ENCODE assay signal across 8 cellular contexts in the genomic region with DNA sequence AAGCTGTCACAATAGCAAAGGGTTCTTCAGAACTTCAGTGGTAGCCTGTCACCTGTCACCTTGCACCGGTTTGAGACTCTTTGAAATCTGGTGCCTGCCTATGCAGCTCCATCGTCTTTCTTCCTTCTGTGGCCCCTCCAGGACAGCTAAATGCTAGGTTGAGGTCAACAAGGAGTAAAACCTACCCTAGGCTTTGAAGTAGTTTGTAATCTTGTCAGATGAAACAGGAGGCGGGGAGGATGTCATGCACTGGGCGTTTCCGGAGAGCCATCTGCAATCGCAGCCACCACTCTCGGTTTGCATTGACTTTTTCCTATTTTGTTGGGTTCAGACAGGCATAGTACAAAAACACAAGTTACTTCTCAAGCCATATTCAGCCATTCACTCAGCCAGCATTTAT.
A peak's percentile ranks its signal among the peaks of the same experiment; 100 is the strongest.
DNase-seq lines count a peak whose midpoint lies in the region; ATAC-seq and TF ChIP-seq lines count a peak whose summit lies in the region.
"Had no signal": no experiment of that assay in that cellular context is flagged by ENCODE, and none has a peak within 500 bp of the region (broad histone marks: within the 10 kb centered on the region; RNA-seq: fewer than 3 reads in every experiment).

No MANE protein-coding gene starts in this region.

- WGBS in prostate gland = 84% methylated on average over 7 of the region's 7 CpGs

- peaks cover 72 to 97% (median 92%) of the 10 kb centered on the region in 3 donors for H3K4me1 Mint-ChIP-seq in naive B cell

- H3K9me3 ChIP-seq in MM.1S (replicated peaks; ENCODE audit: insufficient read depth, low read length) (no peaks in the 10 kb centered on the region), Peyer's patch (no peaks in the 10 kb centered on the region), prostate gland (no peaks in the 10 kb centered on the region)

- H3K9me3 Mint-ChIP-seq in naive B cell = peaks cover 0 to 9% (median 7%) of the 10 kb centered on the region in 7 donors

- H3K4me1 ChIP-seq in MM.1S (ENCODE audit: low read length) (no peaks in the 10 kb centered on the region), Peyer's patch (peaks cover 0 to 4% (median 0%) of the 10 kb centered on the region in 4 donors), prostate gland (replicated peaks) (no peaks in the 10 kb centered on the region)

- H3K9me2 ChIP-seq in MM.1S (replicated peaks; ENCODE audit: insufficient read depth, low read length) = no peaks in the 10 kb centered on the region

- peak overlapping the region; percentile 51 for H3K4me2 ChIP-seq in MM.1S (ENCODE audit: low read depth, low read length)

- H3K79me2 ChIP-seq in MM.1S (ENCODE audit: low read length) = no peaks in the 10 kb centered on the region

- intact Hi-C loops in prostate gland (cut with DNase I) = loop anchor here (2.0 to 10.0 kb wide), 3 partner anchors 854 to 1144 kb away; a partner anchor contains a TSS

- ATAC-seq in GM18873 (IDR thresholded peaks at IDR 0.05; ENCODE audit: low FRiP score, unreplicated experiment) (peak; percentile 42), GM21723 (IDR thresholded peaks at IDR 0.05; ENCODE audit: unreplicated experiment) (peak; percentile 44), naive B cell (ENCODE audit: low read depth in 2 of 2) (peak in 1 of 2 donors; percentile 19)

- peak overlapping the region in 3 of 6 donors; percentile 4 to 31 (median 28) for H3K27ac Mint-ChIP-seq in naive B cell
- H3K27ac Mint-ChIP-seq: mesothelial cell of epicardium had no signal

- no peaks in the 10 kb centered on the region for H3K27me3 Mint-ChIP-seq in naive B cell

- H3K9ac ChIP-seq in MM.1S (ENCODE audit: low read length) = no peak overlapping the region

- peak overlapping the region; percentile 13 for H3K4me3 ChIP-seq in MM.1S (ENCODE audit: low read length)
- H3K4me3 ChIP-seq in Peyer's patch = no peak overlapping the region
- no peak overlapping the region for H3K4me3 ChIP-seq in prostate gland

- H3K36me3 Mint-ChIP-seq in naive B cell = peaks cover 0 to 10% of the 10 kb centered on the region in 2 donors

- H3K36me3 ChIP-seq in MM.1S (replicated peaks; ENCODE audit: insufficient read depth, low read length) (no peaks in the 10 kb centered on the region), Peyer's patch (no peaks in the 10 kb centered on the region), prostate gland (no peaks in the 10 kb centered on the region)

- no peak for TF ChIP-seq CTCF in MM.1S (IDR thresholded peaks at IDR 0.05; ENCODE audit: low read length)
- no peak for TF ChIP-seq CTCF in Peyer's patch (IDR thresholded peaks at IDR 0.05)
- no peak for TF ChIP-seq CTCF in prostate gland (IDR thresholded peaks at IDR 0.05)

- no peak overlapping the region for H3K27ac ChIP-seq in MM.1S (ENCODE audit: low read length)
- H3K27ac ChIP-seq in Peyer's patch = no peak overlapping the region
- H3K27ac ChIP-seq in prostate gland = no peak overlapping the region

- peak overlapping the region; percentile 23 to 90 (median 80) for H3K4me3 Mint-ChIP-seq in naive B cell

- no peaks in the 10 kb centered on the region for H4K20me1 ChIP-seq in MM.1S (ENCODE audit: insufficient read depth, low read length)

- no peaks in the 10 kb centered on the region for H3K27me3 ChIP-seq in MM.1S (replicated peaks; ENCODE audit: insufficient read depth, low read length)
- no peaks in the 10 kb centered on the region for H3K27me3 ChIP-seq in Peyer's patch
- H3K27me3 ChIP-seq in prostate gland (replicated peaks; ENCODE audit: insufficient read depth) = no peaks in the 10 kb centered on the region

- DNase-seq in MM.1S (peak; percentile 21), naive B cell (no peak), Peyer's patch (no peak), prostate gland (ENCODE audit: low spot score) (no peak)
- no peak for DNase-seq in effector CD4-positive, alpha-beta T cell

- H2AFZ ChIP-seq in MM.1S (ENCODE audit: low read length) = 0 out of 2 replicates have a peak overlapping the region, but pooled peaks have one; percentile 30

- no peak for TF ChIP-seq POLR2A in Peyer's patch (IDR thresholded peaks at IDR 0.05)
- no peak for TF ChIP-seq POLR2A in prostate gland (IDR thresholded peaks at IDR 0.05)

- H3F3A ChIP-seq in MM.1S (ENCODE audit: insufficient read depth, low read length) = no peaks in the 10 kb centered on the region
